In genomic region chr6:72691298-72691697, GRCh38 we compare ENCODE assay signal across 13 cellular contexts.
A peak's percentile ranks its signal among the peaks of the same experiment; 100 is the strongest.
DNase-seq lines count a peak whose midpoint lies in the region; ATAC-seq lines count a peak whose summit lies in the region.
"Had no signal": no experiment of that assay in that cellular context is flagged by ENCODE, and none has a peak within 500 bp of the region (broad histone marks: within the 10 kb centered on the region; RNA-seq: fewer than 3 reads in every experiment).

No MANE protein-coding gene starts in this region.

- DNase-seq in COLO829 (ENCODE audit: low spot score): peak; percentile 56
- peak; percentile 19 for DNase-seq in NCI-H69 (lab: John Stamatoyannopoulos, UW)
- DNase-seq in epidermal melanocyte (ENCODE audit: insufficient read length, low spot score): peak; percentile 19
- no peak for DNase-seq in GM19238 (ENCODE audit: insufficient read length, low spot score)
- DNase-seq: ACHN; Calu3; CD4-positive, CD25-positive, alpha-beta regulatory T cell; DMS 273 treated with DMSO at 0.1 percent for 48 hours; HCEC 1CT; HFFc6 had no signal

- ATAC-seq in HG02885 (IDR thresholded peaks at IDR 0.05; ENCODE audit: poor library complexity, unreplicated experiment) (peak; percentile 27), HG03108 (IDR thresholded peaks at IDR 0.05; ENCODE audit: unreplicated experiment) (no peak), GM18870 (IDR thresholded peaks at IDR 0.05; ENCODE audit: unreplicated experiment) (no peak)
